Comparison of ENCODE assay signal across 1 cellular context in the genomic region with DNA sequence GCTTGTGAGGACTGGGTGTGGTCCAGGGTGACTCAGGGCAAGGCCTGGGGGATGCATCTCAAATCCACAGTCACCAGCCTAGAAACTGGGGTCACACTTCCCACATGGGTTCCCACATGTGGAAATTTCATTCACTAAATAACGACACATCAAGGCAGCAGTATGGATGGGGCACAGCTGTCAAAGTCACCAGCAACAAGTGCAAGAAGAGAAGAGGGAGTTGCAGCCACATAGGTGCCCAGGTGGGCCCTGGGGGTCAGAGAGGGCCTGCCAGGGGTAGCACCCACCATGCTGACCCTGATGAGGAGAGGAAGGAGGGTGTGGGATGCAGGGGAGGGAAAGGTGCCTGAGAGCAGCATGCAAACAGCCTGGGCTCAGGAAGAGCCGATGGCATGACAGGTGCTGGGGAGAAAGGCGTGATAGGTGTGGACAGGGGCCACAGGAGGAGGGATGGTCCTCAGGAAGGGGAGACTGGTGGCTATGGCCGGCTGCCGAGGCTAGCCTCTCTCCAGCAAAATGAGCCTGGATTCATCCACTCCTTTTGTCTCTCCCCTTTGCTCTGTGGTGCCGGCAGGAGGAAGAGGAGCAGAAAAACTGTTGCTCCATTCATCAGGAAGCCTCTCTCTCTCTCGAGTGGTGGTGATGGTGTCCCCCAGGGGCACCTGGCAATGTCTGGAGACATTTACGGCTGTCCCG.
TF ChIP-seq lines count a peak whose summit lies in the region.

No MANE protein-coding gene starts in this region.

TF ChIP-seq in HEK293, 187 proteins besides CTCF, POLR2A, EP300 and RAD21 (continued from another document):
- TF ChIP-seq SCRT2 (tag by site-specific recombination; IDR thresholded peaks at IDR 0.05), result peak; percentile 51; the same call in 1 of the 2 replicates
- TF ChIP-seq GLI4 (tag by site-specific recombination; IDR thresholded peaks at IDR 0.05), result no peak
- no peak for TF ChIP-seq MYNN (tag by site-specific recombination; IDR thresholded peaks at IDR 0.05; ENCODE audit: borderline replicate concordance)
